In genomic region chr2:68607837-68608236, GRCh38 we compare ENCODE assay signal across 8 cellular contexts. TPM values are rescaled to one million over a fixed set of nuclear protein-coding genes. Genes with fewer than 3 reads are reported as not detected.
"Had no signal": no experiment of that assay in that cellular context is flagged by ENCODE, and none has a peak within 500 bp of the region (broad histone marks: within the 10 kb centered on the region; RNA-seq: fewer than 3 reads in every experiment).

No MANE protein-coding gene starts in this region.

- H3K4me1 Mint-ChIP-seq: IgD-negative memory B cell had no signal

- DNase-seq: IMR-90, KBM-7, KG1 had no signal

- H3K27ac Mint-ChIP-seq: IgD-negative memory B cell had no signal

- ATAC-seq: HepG2, K562 had no signal

- H3K27me3 Mint-ChIP-seq: IgD-negative memory B cell had no signal

- H3K4me3 Mint-ChIP-seq: IgD-negative memory B cell had no signal

RNA-seq across cellular contexts. Expression of gene PROKR1, which starts 35.5 kb away (rescaled TPM):
- total RNA-seq: HepG2, HT-29, HT1080, IMR-90 had no signal
- polyA plus RNA-seq: HepG2, IgD-negative memory B cell, IMR-90 had no signal
